16 cellular contexts compared by ENCODE assay signal in genomic region chr7:139726485-139726869, GRCh38. TPM values are rescaled to one million over a fixed set of nuclear protein-coding genes. Genes with fewer than 3 reads are reported as not detected.
DNase-seq lines count a peak whose midpoint lies in the region; ATAC-seq and TF ChIP-seq lines count a peak whose summit lies in the region.
"Had no signal": no experiment of that assay in that cellular context is flagged by ENCODE, and none has a peak within 500 bp of the region (broad histone marks: within the 10 kb centered on the region; RNA-seq: fewer than 3 reads in every experiment).

No MANE protein-coding gene starts in this region.

- no peak overlapping the region for H4K8ac ChIP-seq in mesendoderm (ENCODE audit: low read depth, low read length)

- no peak overlapping the region for H3K9ac ChIP-seq in mesendoderm (ENCODE audit: low read length)
- H3K9ac ChIP-seq: KMS-11 had no signal

- H3K4me1 ChIP-seq in mesendoderm (ENCODE audit: control insufficient read depth, low read depth, low read length): no peaks in the 10 kb centered on the region

- no peak for TF ChIP-seq CTCF in VCaP (conservative IDR thresholded peaks at IDR 0.05)

- no peak overlapping the region for H4K5ac ChIP-seq in mesendoderm (ENCODE audit: low read length)

- peak overlapping the region; percentile 67 for H3K4me3 Mint-ChIP-seq in stimulated activated memory B cell treated with anti-CD40 and anti-IgM and Interleukin-4, amounts not matched to agents 10 μg/mL and 1 μg/mL and 100 μg/mL, for 72 hours
- H3K4me3 Mint-ChIP-seq: activated CD4-positive, alpha-beta T cell treated with anti-CD3 and anti-CD28 coated beads, Interleukin-2, amount 10 ng/mL, durations not matched to agents 24 days and 14 days; activated naive CD8-positive, alpha-beta T cell treated with anti-CD3 and anti-CD28 coated beads, Interleukin-2, amount 10 ng/mL, durations not matched to agents 7 days and 5 days had no signal

- no peak for ATAC-seq in stimulated activated memory B cell treated with anti-CD40 and anti-IgM and Interleukin-4, amounts not matched to agents 10 μg/mL and 1 μg/mL and 100 μg/mL, for 72 hours
- ATAC-seq in GM18517 (IDR thresholded peaks at IDR 0.05; ENCODE audit: unreplicated experiment): no peak

- in situ Hi-C loops in ACHN (cut with HindIII; ENCODE audit: low pct_ligation_motif_present, low pct_unique_long_range_greater_than_20kb, low sequenced_read_pairs): no loop called here

- H3K18ac ChIP-seq in mesendoderm (ENCODE audit: low read length): no peak overlapping the region

- H2AK5ac ChIP-seq in mesendoderm (ENCODE audit: low read length): no peak overlapping the region

- H3K4me1 Mint-ChIP-seq in stimulated activated memory B cell treated with anti-CD40 and anti-IgM and Interleukin-4, amounts not matched to agents 10 μg/mL and 1 μg/mL and 100 μg/mL, for 72 hours: peaks cover 54% of the 10 kb centered on the region

- no peaks in the 10 kb centered on the region for H3K36me3 ChIP-seq in mesendoderm (ENCODE audit: control insufficient read depth, insufficient read depth, low read length)
- H3K36me3 ChIP-seq: pancreas had no signal

- no peak overlapping the region for H2BK5ac ChIP-seq in mesendoderm (ENCODE audit: low read length)

- H3K79me1 ChIP-seq in mesendoderm (ENCODE audit: low read length): no peaks in the 10 kb centered on the region

- WGBS in mesendoderm (ENCODE audit: extremely low coverage, insufficient coverage, low lambda C conversion rate): no CpG with 5 or more reads among the region's 3 CpGs

- no peaks in the 10 kb centered on the region for H3K79me2 ChIP-seq in mesendoderm (ENCODE audit: control insufficient read depth, insufficient read depth, low read length)

- no peaks in the 10 kb centered on the region for H3K9me3 Mint-ChIP-seq in stimulated activated memory B cell treated with anti-CD40 and anti-IgM and Interleukin-4, amounts not matched to agents 10 μg/mL and 1 μg/mL and 100 μg/mL, for 72 hours
- H3K9me3 Mint-ChIP-seq: activated CD4-positive, alpha-beta T cell treated with anti-CD3 and anti-CD28 coated beads, Interleukin-2, amount 10 ng/mL, durations not matched to agents 24 days and 14 days; activated naive CD8-positive, alpha-beta T cell treated with anti-CD3 and anti-CD28 coated beads, Interleukin-2, amount 10 ng/mL, durations not matched to agents 7 days and 5 days; type B pancreatic cell had no signal

- DNase-seq in NOMO-1 treated with dmso at 0.1 percent for 144 hours (lab: John Stamatoyannopoulos, UW; ENCODE audit: unreplicated experiment) (peak; percentile 32), NOMO-1 treated with DMSO at 0.1 percent for 48 hours (lab: John Stamatoyannopoulos, UW; ENCODE audit: unreplicated experiment) (no peak), islet precursor cell (peak; percentile 5), mesendoderm (no peak), ACHN (no peak)
- DNase-seq: 8988T; activated CD4-positive, alpha-beta T cell treated with anti-CD3 and anti-CD28 coated beads, Interleukin-2, amount 10 ng/mL, durations not matched to agents 24 days and 14 days; activated naive CD8-positive, alpha-beta T cell treated with anti-CD3 and anti-CD28 coated beads, Interleukin-2, amount 10 ng/mL, durations not matched to agents 7 days and 5 days; GOT3; pancreas; SHP77 treated with DMSO at 0.1 percent for 48 hours had no signal

- no peak overlapping the region for H3K56ac ChIP-seq in mesendoderm (ENCODE audit: low read length)

- no peaks in the 10 kb centered on the region for H3K27me3 Mint-ChIP-seq in stimulated activated memory B cell treated with anti-CD40 and anti-IgM and Interleukin-4, amounts not matched to agents 10 μg/mL and 1 μg/mL and 100 μg/mL, for 72 hours
- H3K27me3 Mint-ChIP-seq: activated CD4-positive, alpha-beta T cell treated with anti-CD3 and anti-CD28 coated beads, Interleukin-2, amount 10 ng/mL, durations not matched to agents 24 days and 14 days; activated naive CD8-positive, alpha-beta T cell treated with anti-CD3 and anti-CD28 coated beads, Interleukin-2, amount 10 ng/mL, durations not matched to agents 7 days and 5 days; type B pancreatic cell had no signal

- H3K27ac Mint-ChIP-seq in stimulated activated memory B cell treated with anti-CD40 and anti-IgM and Interleukin-4, amounts not matched to agents 10 μg/mL and 1 μg/mL and 100 μg/mL, for 72 hours: peak overlapping the region; percentile 87
- H3K27ac Mint-ChIP-seq: activated CD4-positive, alpha-beta T cell treated with anti-CD3 and anti-CD28 coated beads, Interleukin-2, amount 10 ng/mL, durations not matched to agents 24 days and 14 days; activated naive CD8-positive, alpha-beta T cell treated with anti-CD3 and anti-CD28 coated beads, Interleukin-2, amount 10 ng/mL, durations not matched to agents 7 days and 5 days had no signal

- no peak overlapping the region for H2BK120ac ChIP-seq in mesendoderm (ENCODE audit: low read depth, low read length)

- no peak overlapping the region for H3K4ac ChIP-seq in mesendoderm (ENCODE audit: low read depth, low read length)

- H3K27ac ChIP-seq in VCaP: peak overlapping the region; percentile 89
- H3K27ac ChIP-seq in mesendoderm (ENCODE audit: low read depth, low read length): no peak overlapping the region
- H3K27ac ChIP-seq: KMS-11 had no signal

- H2BK15ac ChIP-seq in mesendoderm (replicated peaks; ENCODE audit: low read depth): no peak overlapping the region

- H3K4me2 ChIP-seq in mesendoderm (ENCODE audit: low read length): no peak overlapping the region
- H3K4me2 ChIP-seq: KMS-11 had no signal

- H3K36me3 Mint-ChIP-seq in stimulated activated memory B cell treated with anti-CD40 and anti-IgM and Interleukin-4, amounts not matched to agents 10 μg/mL and 1 μg/mL and 100 μg/mL, for 72 hours: peaks cover 22% of the 10 kb centered on the region

- no peak overlapping the region for H3K4me3 ChIP-seq in mesendoderm (ENCODE audit: low read length)
- H3K4me3 ChIP-seq: pancreas had no signal

- H3K27me3 ChIP-seq in mesendoderm (ENCODE audit: insufficient read depth, low read length, poor library complexity): no peaks in the 10 kb centered on the region
- H3K27me3 ChIP-seq: pancreas had no signal

- H3K23ac ChIP-seq in mesendoderm (ENCODE audit: low read length): no peak overlapping the region

RNA-seq across cellular contexts. Expression of gene HIPK2, which starts 51.3 kb away (rescaled TPM):
- 13.2 TPM for polyA plus RNA-seq in mesendoderm (2013, experiment 1 of 2)
- polyA plus RNA-seq in mesendoderm (2013, experiment 2 of 2): 13.5 TPM

Comparison
In these comparisons a context has a peak if more than half of its experiments do, and no peak if none do; other contexts are left out.
1. DNase-seq: peak in NOMO-1 treated with dmso at 0.1 percent for 144 hours (single experiment) and islet precursor cell (single experiment); none in NOMO-1 treated with DMSO at 0.1 percent for 48 hours (single experiment), mesendoderm (single experiment) and ACHN (single experiment).